8 cellular contexts compared by ENCODE assay signal in genomic region chr15:72231066-72231846, GRCh38. TPM values are rescaled to one million over a fixed set of nuclear protein-coding genes. Genes with fewer than 3 reads are reported as not detected.
A peak's percentile ranks its signal among the peaks of the same experiment; 100 is the strongest.
DNase-seq lines count a peak whose midpoint lies in the region; ATAC-seq and TF ChIP-seq lines count a peak whose summit lies in the region.

PKM (minus strand) TSS chr15:72231190; CDS start chr15:72219097, 12,093 bp downstream.

- H3K27me3 ChIP-seq in Peyer's patch (no peaks in the 10 kb centered on the region), muscle layer of colon (ENCODE audit: control insufficient read depth in 1 of 2, insufficient read depth in 2 of 2, low read length in 2 of 2) (no peaks in the 10 kb centered on the region)

- H3K9ac ChIP-seq in muscle layer of colon (ENCODE audit: low read length) = peak within 1 kb of the TSS; percentile 81

- no peaks in the 10 kb centered on the region for H3K9me3 ChIP-seq in KOPT-K1 (ENCODE audit: insufficient read depth, low read length, poor library complexity, severe bottlenecking)
- no peaks in the 10 kb centered on the region for H3K9me3 ChIP-seq in Peyer's patch
- no peaks in the 10 kb centered on the region for H3K9me3 ChIP-seq in muscle layer of colon (ENCODE audit: low read length)

- ATAC-seq in GM21723 (IDR thresholded peaks at IDR 0.05; ENCODE audit: unreplicated experiment) (peak; percentile 47), esophagus mucosa (peak; percentile 83)

- H3K36me3 ChIP-seq in KOPT-K1 (ENCODE audit: insufficient read depth, low read length) = no peaks in the 10 kb centered on the region
- H3K36me3 ChIP-seq in Peyer's patch = no peaks in the 10 kb centered on the region
- H3K36me3 ChIP-seq in muscle layer of colon (ENCODE audit: insufficient read depth, low read length) = no peaks in the 10 kb centered on the region

- H3K4me1 ChIP-seq in Peyer's patch (peaks cover 4 to 45% (median 11%) of the 10 kb centered on the region in 4 donors), muscle layer of colon (ENCODE audit: insufficient read depth, low read length) (peaks cover 38% of the 10 kb centered on the region)

- H3K4me3 ChIP-seq in Peyer's patch = peak within 1 kb of the TSS; percentile 89 to 96 (median 94)
- peak within 1 kb of the TSS; percentile 86 to 91 for H3K4me3 ChIP-seq in muscle layer of colon (ENCODE audit: low read depth in 1 of 2, low read length in 2 of 2)

- TF ChIP-seq POLR2A in Peyer's patch (IDR thresholded peaks at IDR 0.05) = peak; percentile 98

- TF ChIP-seq CTCF in Peyer's patch (IDR thresholded peaks at IDR 0.05) = no peak

- DNase-seq in DMS153 treated with DMSO at 0.1 percent for 48 hours (lab: John Stamatoyannopoulos, UW; ENCODE audit: unreplicated experiment) (peak; percentile 69), Peyer's patch (peak; percentile 97 to 99 (median 98))
- peak; percentile 99 for DNase-seq in activated T-cell treated with anti-CD3 and anti-CD28 coated beads, Interleukin-2, amount 50 U/mL, for 48 hours
- DNase-seq in stimulated activated CD8-positive, alpha-beta memory T cell treated with anti-CD3 and anti-CD28 coated beads, Interleukin-7, amount 100 ng/mL, for 1 hour (ENCODE audit: low read depth in 2 of 2) = peak; percentile 73 to 79

- peak within 1 kb of the TSS; percentile 83 for H3K27ac ChIP-seq in KOPT-K1 (ENCODE audit: low read depth, low read length, poor library complexity, severe bottlenecking)
- peak within 1 kb of the TSS; percentile 86 to 98 (median 98) for H3K27ac ChIP-seq in Peyer's patch
- H3K27ac ChIP-seq in muscle layer of colon (ENCODE audit: low read depth, low read length) = peak within 1 kb of the TSS; percentile 98

RNA-seq across cellular contexts. Expression of gene PKM, which starts in this region (rescaled TPM):
- 100 to 1,000 TPM; 307 to 392 (median 318) TPM for total RNA-seq in Peyer's patch
- total RNA-seq in esophagus mucosa = 1,103 TPM

Comparison
In these comparisons a context has a peak if more than half of its experiments do, and no peak if none do; other contexts are left out.
1. Peak in every context shown above with its lines: DNase-seq, ATAC-seq, H3K4me3 ChIP-seq and H3K27ac ChIP-seq.